1 cellular context compared by ENCODE assay signal in the genomic region with DNA sequence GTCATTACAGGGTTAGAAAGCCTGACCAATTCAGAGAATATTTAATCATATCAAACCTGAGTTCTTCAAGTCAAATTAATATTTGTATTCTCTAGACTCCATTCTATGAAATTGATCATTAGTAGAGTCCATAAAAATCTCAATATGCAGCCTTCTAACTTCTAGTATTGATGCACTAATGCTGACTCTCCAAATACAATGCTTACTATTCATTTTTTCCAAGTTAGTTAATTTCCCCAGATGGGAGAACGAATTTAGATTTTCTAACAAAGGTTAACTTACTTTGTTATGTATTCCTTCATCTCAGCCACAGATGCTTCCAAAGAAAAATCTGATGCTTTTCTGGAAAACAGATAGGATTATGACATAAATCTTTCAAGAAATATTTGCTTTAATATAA.
TF ChIP-seq lines count a peak whose summit lies in the region.

No MANE protein-coding gene starts in this region.

TF ChIP-seq in HepG2, 621 proteins besides CTCF, POLR2A, EP300 and RAD21:
- TF ChIP-seq MAFF (IDR thresholded peaks at IDR 0.05; ENCODE audit: low read depth, low read length) = peak; percentile 71
- no peak for TF ChIP-seq ZFP41 (CRISPR knock-in tag; IDR thresholded peaks at IDR 0.05; ENCODE audit: borderline replicate concordance)
- peak; percentile 10 to 66; a peak in 2 of 4 replicates for TF ChIP-seq MAFK (conservative IDR thresholded peaks at IDR 0.05 in 1 of 2, IDR thresholded peaks at IDR 0.05 in 1 of 2; ENCODE audit: low read length in 2 of 2)
